In genomic region chr2:61059382-61059781, GRCh38 we compare ENCODE assay signal across 7 cellular contexts.
"Had no signal": no experiment of that assay in that cellular context is flagged by ENCODE, and none has a peak within 500 bp of the region (broad histone marks: within the 10 kb centered on the region; RNA-seq: fewer than 3 reads in every experiment).

No MANE protein-coding gene starts in this region.

- DNase-seq: GDM1, GF-D8 had no signal

- ATAC-seq: GM12878 had no signal

- FAIRE-seq: GM12878, GM12891, GM12892, GM18507, GM19239 had no signal

- H3K4me3 ChIP-seq: GM12878 had no signal
